In the genomic region with DNA sequence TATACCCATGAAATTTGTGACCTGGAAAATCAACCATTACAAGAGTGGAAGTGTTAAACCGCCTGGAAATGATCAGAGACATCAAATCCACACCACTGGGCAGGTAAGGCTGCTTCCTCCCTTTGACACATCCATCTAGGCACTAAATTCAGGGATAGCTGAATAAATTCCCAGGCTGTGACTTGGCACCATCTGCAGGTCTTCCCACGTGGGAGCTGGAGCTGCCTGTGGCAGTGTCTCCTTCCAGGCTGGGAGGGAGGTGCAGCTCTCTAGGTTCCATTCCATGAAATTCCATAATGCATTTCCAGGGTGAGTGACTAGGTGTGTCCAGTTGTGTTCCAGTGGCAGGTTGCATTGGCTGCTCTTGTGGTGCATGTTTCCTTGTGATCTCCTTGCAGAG, we compare ENCODE assay signal across 29 cellular contexts.
"Had no signal": no experiment of that assay in that cellular context is flagged by ENCODE, and none has a peak within 500 bp of the region (broad histone marks: within the 10 kb centered on the region; RNA-seq: fewer than 3 reads in every experiment).

No MANE protein-coding gene starts in this region.

- DNase-seq: activated CD4-positive, alpha-beta memory T cell treated with anti-CD3 and anti-CD28 coated beads, Interleukin-2, amount 10 ng/mL, durations not matched to agents 7 days and 5 days; activated CD4-positive, alpha-beta T cell treated with anti-CD3 and anti-CD28 coated beads for 36 hours; activated CD4-positive, alpha-beta T cell treated with anti-CD3 and anti-CD28 coated beads, Interleukin-2, amount 50 U/mL, for 1 hour; activated gamma-delta T cell; activated naive CD4-positive, alpha-beta T cell treated with anti-CD3 and anti-CD28 coated beads, Interleukin-2, amount 50 U/mL, for 16 hours; activated naive CD8-positive, alpha-beta T cell treated with anti-CD3 and anti-CD28 coated beads, Interleukin-2, amount 10 ng/mL, durations not matched to agents 7 days and 5 days; activated T-cell treated with anti-CD3 and anti-CD28 coated beads for 4 hours; activated T-cell treated with anti-CD3 and anti-CD28 coated beads, Interleukin-2, amount 50 U/mL, for 48 hours; anterior cingulate cortex; central memory CD4-positive, alpha-beta T cell; cortex of kidney; Karpas-422; MM.1S; NCI-H1105 treated with DMSO at 0.1 percent for 48 hours; NCI-H1694 treated with DMSO at 0.1 percent for 48 hours; NCI-H2029 treated with DMSO at 0.1 percent for 48 hours; NCI-H510A treated with DMSO at 0.1 percent for 48 hours; NCI-H774; NK-92 treated with Interleukin-12 subunit alpha and Interleukin-12 subunit beta, amount 100 ng/mL, for 24 hours; RPMI8226; SJCRH30; SK-N-SH; T-helper 1 cell; WERI-Rb-1 had no signal

- H3K4me3 ChIP-seq: adrenal gland, K562, SJCRH30 had no signal

- ATAC-seq: activated CD4-positive, alpha-beta T cell treated with anti-CD3 and anti-CD28 coated beads for 36 hours; activated T-helper 17 cell treated with anti-CD3 and anti-CD28 coated beads, Interleukin-2, amount 50 U/mL, for 72 hours; K562; Panc1; Right ventricle myocardium inferior had no signal
